7 cellular contexts compared by ENCODE assay signal in genomic region chr19:19892055-19892941, GRCh38. TPM values are rescaled to one million over a fixed set of nuclear protein-coding genes. Genes with fewer than 3 reads are reported as not detected.
DNase-seq lines count a peak whose midpoint lies in the region; ATAC-seq, FAIRE-seq and TF ChIP-seq lines count a peak whose summit lies in the region.
"Not testable (repeated sequence)": the region's sequence is repeated elsewhere in the genome, so short reads cannot be mapped to it uniquely, and the experiment has no call there.

No MANE protein-coding gene starts in this region.

- not testable (repeated sequence) for TF ChIP-seq EP300 in K562 (IDR thresholded peaks at IDR 0.05; ENCODE audit: low read length)

- not testable (repeated sequence) for H3K4me1 ChIP-seq in BLaER1 treated with 17β-estradiol and CSF1 and Interleukin-3, amounts not matched to agents 10 nM and 100 nM; Panc1 (ENCODE audit: control insufficient read depth, insufficient read depth, low read length); K562 (replicated peaks in 1 of 2; ENCODE audit: control insufficient read depth in 2 of 2, insufficient read depth in 2 of 2, low read length in 2 of 2); liver (ENCODE audit: control insufficient read depth in 4 of 4, insufficient read depth in 4 of 4, low read length in 3 of 4); smooth muscle cell (ENCODE audit: low read depth)

- peak overlapping the region; percentile 31 for H3K27ac Mint-ChIP-seq in glutamatergic neuron (ENCODE audit: unreplicated experiment)

- not testable (repeated sequence) for H3K4me1 Mint-ChIP-seq in glutamatergic neuron (ENCODE audit: low read depth, unreplicated experiment)

- not testable (repeated sequence) for TF ChIP-seq CTCF in Panc1 (IDR thresholded peaks at IDR 0.05); K562 (IDR thresholded peaks at IDR 0.05 in 2 of 3, conservative IDR thresholded peaks at IDR 0.05 in 1 of 3; ENCODE audit: insufficient read depth in 2 of 3, low read depth in 1 of 3, low read length in 3 of 3); glutamatergic neuron (IDR thresholded peaks at IDR 0.05; ENCODE audit: partially characterized antibody, unreplicated experiment); liver (IDR thresholded peaks at IDR 0.05; ENCODE audit: low read depth, low read length, missing input control); smooth muscle cell (IDR thresholded peaks at IDR 0.05; ENCODE audit: borderline replicate concordance, insufficient read depth, poor library complexity, severe bottlenecking)

- 69% methylated on average over 3 of the region's 3 CpGs for WGBS in K562 (ENCODE audit: insufficient coverage, low coverage, missing lambda C conversion rate)
- WGBS in liver, result 96% methylated on average over 3 of the region's 3 CpGs
- WGBS in smooth muscle cell (ENCODE audit: low lambda C conversion rate), result 97% methylated on average over 3 of the region's 3 CpGs

- peaks cover 80 to 100% (median 96%) of the 10 kb centered on the region in 11 experiments for H3K36me3 ChIP-seq in BLaER1 treated with 17β-estradiol and CSF1 and Interleukin-3, amounts not matched to agents 10 nM and 100 nM
- H3K36me3 ChIP-seq in Panc1 (ENCODE audit: control insufficient read depth, insufficient read depth, low read length), result not testable (repeated sequence)
- H3K36me3 ChIP-seq in K562 (ENCODE audit: control insufficient read depth, insufficient read depth, low read length) (peaks cover 11% of the 10 kb centered on the region; the same call in 1 of the 3 replicates), liver (ENCODE audit: control insufficient read depth in 4 of 4, insufficient read depth in 3 of 4, low read depth in 1 of 4, low read length in 3 of 4) (peaks cover 1 to 35% (median 29%) of the 10 kb centered on the region in 4 donors), smooth muscle cell (ENCODE audit: low read depth) (peaks cover 58% of the 10 kb centered on the region)

- H3K79me2 ChIP-seq in K562 (ENCODE audit: control insufficient read depth, insufficient read depth, low read length); smooth muscle cell (ENCODE audit: low read depth): not testable (repeated sequence)

- BruUV-seq in Panc1 (replicated peaks; lab: Mats Ljungman, UMichigan) (TSS peak; percentile 50), K562 (replicated peaks; lab: Mats Ljungman, UMichigan) (TSS peak; percentile 26)

- not testable (repeated sequence) for H2AFZ ChIP-seq in K562 (ENCODE audit: low read depth, low read length); smooth muscle cell (ENCODE audit: low read depth)

- POLR2A ChIA-PET in Panc1 (lab: Charles Lee), result not testable (repeated sequence)
- POLR2A ChIA-PET in K562 (lab: Yijun Ruan, JAX), result interaction anchor here (0.6 kb wide), 1 partner anchor 348 kb away, joined by 4 read pairs; no protein-coding TSS in a partner anchor

- H3K9me3 Mint-ChIP-seq in glutamatergic neuron (ENCODE audit: unreplicated experiment), result peaks cover 51% of the 10 kb centered on the region

- H3K4me3 ChIP-seq in BLaER1 treated with 17β-estradiol and CSF1 and Interleukin-3, amounts not matched to agents 10 nM and 100 nM, result peak overlapping the region; percentile 25 to 56 (median 42); a peak in 19 of 20 replicates
- not testable (repeated sequence) for H3K4me3 ChIP-seq in Panc1 (ENCODE audit: low read depth in 2 of 2, low read length in 2 of 2); K562
- H3K4me3 ChIP-seq in liver (ENCODE audit: low read depth in 1 of 3, low read length in 3 of 3) (peak overlapping the region in 2 of 3 donors; percentile 41 to 50), smooth muscle cell (peak overlapping the region; percentile 12)

- TF ChIP-seq RAD21 in K562 (CRISPR knock-in tag; conservative IDR thresholded peaks at IDR 0.05 in 1 of 2, IDR thresholded peaks at IDR 0.05 in 1 of 2); liver (IDR thresholded peaks at IDR 0.05): not testable (repeated sequence)

- H3K36me3 Mint-ChIP-seq in glutamatergic neuron (ENCODE audit: unreplicated experiment), result peaks cover 67% of the 10 kb centered on the region

- H3K9ac ChIP-seq in BLaER1 treated with 17β-estradiol and CSF1 and Interleukin-3, amounts not matched to agents 10 nM and 100 nM; K562 (ENCODE audit: insufficient read depth in 1 of 2, low read depth in 2 of 2, low read length in 2 of 2); liver (ENCODE audit: low read depth in 1 of 2, low read length in 2 of 2); smooth muscle cell (ENCODE audit: low read depth): not testable (repeated sequence)

- H4K20me1 ChIP-seq in BLaER1 treated with 17β-estradiol and CSF1 and Interleukin-3, amounts not matched to agents 10 nM and 100 nM; K562 (replicated peaks; ENCODE audit: control insufficient read depth, insufficient read depth, low read length); smooth muscle cell (ENCODE audit: low read depth): not testable (repeated sequence)

- not testable (repeated sequence) for H3K27ac ChIP-seq in BLaER1 treated with 17β-estradiol and CSF1 and Interleukin-3, amounts not matched to agents 10 nM and 100 nM; Panc1 (ENCODE audit: low read length); K562 (ENCODE audit: extremely low read depth, low read depth, low read length); liver (ENCODE audit: low read depth in 1 of 2, low read length in 2 of 2); smooth muscle cell (ENCODE audit: low read depth)

- H3K4me2 ChIP-seq in BLaER1 treated with 17β-estradiol and CSF1 and Interleukin-3, amounts not matched to agents 10 nM and 100 nM; K562 (ENCODE audit: insufficient read depth, low read length); smooth muscle cell: not testable (repeated sequence)

- in situ Hi-C loops in Panc1 (cut with HindIII; ENCODE audit: low pct_unique_long_range_greater_than_20kb, low sequenced_read_pairs); K562 (cut with MboI): not testable (repeated sequence)

- TF ChIP-seq POLR2A in K562 (conservative IDR thresholded peaks at IDR 0.05), result not testable (repeated sequence)

- intact Hi-C loops in Panc1 (cut with micrococcal nuclease; ENCODE audit: unreplicated experiment); K562 (cut with micrococcal nuclease): not testable (repeated sequence)

- H3K9me3 ChIP-seq in BLaER1 treated with 17β-estradiol and CSF1 and Interleukin-3, amounts not matched to agents 10 nM and 100 nM (replicated peaks in 1 of 11), result peaks cover 100% of the 10 kb centered on the region in 11 experiments
- H3K9me3 ChIP-seq in Panc1 (ENCODE audit: control insufficient read depth, insufficient read depth, low read depth, low read length), result peaks cover 37% of the 10 kb centered on the region
- H3K9me3 ChIP-seq in K562 (replicated peaks; ENCODE audit: control insufficient read depth, insufficient read depth, low read depth, low read length), result peaks cover 20% of the 10 kb centered on the region
- peaks cover 33 to 87% (median 34%) of the 10 kb centered on the region in 4 donors for H3K9me3 ChIP-seq in liver (ENCODE audit: control insufficient read depth in 4 of 4, low read length in 3 of 4)
- peaks cover 78% of the 10 kb centered on the region for H3K9me3 ChIP-seq in smooth muscle cell (replicated peaks; ENCODE audit: low read depth)

- peak; percentile 23 for DNase-seq in MV-4-11 (lab: John Stamatoyannopoulos, UW)
- DNase-seq in Panc1 (ENCODE audit: low read depth, low spot score); K562 (ENCODE audit: extremely low read depth in 1 of 4, low spot score in 3 of 4); glutamatergic neuron; smooth muscle cell (lab: John Stamatoyannopoulos, UW; ENCODE audit: unreplicated experiment): not testable (repeated sequence)

- H3F3A ChIP-seq in smooth muscle cell (ENCODE audit: low read depth), result not testable (repeated sequence)

- peaks cover 14% of the 10 kb centered on the region for H3K27me3 Mint-ChIP-seq in glutamatergic neuron (ENCODE audit: unreplicated experiment)

- ATAC-seq in Panc1, K562: not testable (repeated sequence)

- not testable (repeated sequence) for FAIRE-seq in K562 (lab: Jason Lieb, UNC)

- not testable (repeated sequence) for H3K4me3 Mint-ChIP-seq in glutamatergic neuron (ENCODE audit: unreplicated experiment)

- CTCF ChIA-PET in Panc1 (lab: Charles Lee); K562 (lab: Yijun Ruan, JAX; ENCODE audit: low intra/inter-chr PET ratio): not testable (repeated sequence)

- not testable (repeated sequence) for H3K27me3 ChIP-seq in BLaER1 treated with 17β-estradiol and CSF1 and Interleukin-3, amounts not matched to agents 10 nM and 100 nM; Panc1 (ENCODE audit: control insufficient read depth, insufficient read depth, low read length); K562 (ENCODE audit: control insufficient read depth in 2 of 2, insufficient read depth in 2 of 2, low read length in 2 of 2); liver (ENCODE audit: control insufficient read depth in 4 of 4, insufficient read depth in 4 of 4, low read length in 3 of 4); smooth muscle cell (ENCODE audit: low read depth)

- H3K9me1 ChIP-seq in K562 (ENCODE audit: control insufficient read depth, insufficient read depth, low read length), result not testable (repeated sequence)

RNA-seq across cellular contexts. Expression of gene ZNF93, which starts 8.4 kb away (rescaled TPM):
- total RNA-seq in Panc1 (2021; ENCODE audit: unreplicated experiment), result 8.9 TPM
- 4.3 TPM for polyA plus RNA-seq in Panc1 (2012; ENCODE audit: insufficient read length)
- 16.7 and 33.6 TPM in 2 replicates for total RNA-seq in K562 (2011; cell fraction: chromatin; rRNA removed; ENCODE audit: low replicate concordance)
- 15.0 and 22.9 TPM in 2 replicates for total RNA-seq in K562 (2011; cell fraction: nucleolus; rRNA removed)
- total RNA-seq in K562 (2011; cell fraction: nucleoplasm; rRNA removed), result 27.9 and 42.9 TPM in 2 replicates
- 11.1 and 11.4 TPM in 2 replicates for total RNA-seq in K562 (2014; rRNA removed)
- 23.4 and 24.0 TPM in 2 replicates for total RNA-seq in K562 (2014; rRNA removed; fragmentation: Illumina TruSeq; extraction: Trizol)
- 23.9 and 24.0 TPM in 2 replicates for total RNA-seq in K562 (2015; rRNA removed; fragmentation: Illumina TruSeq; extraction: Trizol)
- total RNA-seq in K562 (2021), result 11.6 and 14.1 TPM in 2 replicates
- 7.3 and 12.0 TPM in 2 replicates for polyA plus RNA-seq in K562 (2011; rRNA removed)
- polyA plus RNA-seq in K562 (2011; cell fraction: cytosol; rRNA removed), result 6.1 and 6.6 TPM in 2 replicates
- polyA plus RNA-seq in K562 (2011; cell fraction: nucleus; rRNA removed), result 4.2 and 6.2 TPM in 2 replicates
- polyA plus RNA-seq in K562 (2012), result 11.8 and 36.1 TPM in 2 replicates
- polyA plus RNA-seq in K562 (2014; fragmentation: Illumina TruSeq; extraction: Trizol), result 19.9 and 26.3 TPM in 2 replicates
- polyA plus RNA-seq in K562 (2014; fragmentation: Nextera tagmentation; extraction: Ambion mirVana), result 10 to 100 TPM; 17.1 to 26.3 TPM
- 13.5 and 16.7 TPM in 2 replicates for polyA plus RNA-seq in K562 (2014; rRNA removed)
- 15.3 and 18.9 TPM in 2 replicates for polyA minus RNA-seq in K562 (2011; rRNA and poly(A)+ RNA removed)
- 4.0 and 7.7 TPM in 2 replicates for polyA minus RNA-seq in K562 (2011; cell fraction: cytosol; rRNA and poly(A)+ RNA removed)
- 7.4 and 9.8 TPM in 2 replicates for polyA minus RNA-seq in K562 (2011; cell fraction: nucleus; rRNA and poly(A)+ RNA removed)
- total RNA-seq in glutamatergic neuron (ENCODE audit: unreplicated experiment), result 50.1 TPM
- total RNA-seq in liver, result 1 to 10 TPM in 1 of 2 donors, under 1 TPM in 1; 0.67 to 3.2 TPM
- under 1 TPM; 0.24 to 0.61 TPM for polyA plus RNA-seq in liver
- 36.7 and 41.6 TPM in 2 replicates for total RNA-seq in smooth muscle cell
- 18.3 and 23.0 TPM in 2 replicates for polyA plus RNA-seq in smooth muscle cell

RNA-seq across cellular contexts. Expression of gene ZNF253, which starts 26.6 kb away (rescaled TPM):
- 8.9 TPM for total RNA-seq in Panc1 (2021; ENCODE audit: unreplicated experiment)
- polyA plus RNA-seq in Panc1 (2012; ENCODE audit: insufficient read length), result 6.2 TPM
- 5.3 and 19.8 TPM in 2 replicates for total RNA-seq in K562 (2011; cell fraction: chromatin; rRNA removed; ENCODE audit: low replicate concordance)
- total RNA-seq in K562 (2011; cell fraction: nucleolus; rRNA removed), result 3.0 and 10.9 TPM in 2 replicates
- 4.8 and 7.4 TPM in 2 replicates for total RNA-seq in K562 (2011; cell fraction: nucleoplasm; rRNA removed)
- total RNA-seq in K562 (2014; rRNA removed), result 5.6 and 6.0 TPM in 2 replicates
- 12.6 and 13.0 TPM in 2 replicates for total RNA-seq in K562 (2014; rRNA removed; fragmentation: Illumina TruSeq; extraction: Trizol)
- 11.3 and 14.3 TPM in 2 replicates for total RNA-seq in K562 (2015; rRNA removed; fragmentation: Illumina TruSeq; extraction: Trizol)
- 7.5 and 8.0 TPM in 2 replicates for total RNA-seq in K562 (2021)
- 7.2 and 8.1 TPM in 2 replicates for polyA plus RNA-seq in K562 (2011; rRNA removed)
- polyA plus RNA-seq in K562 (2011; cell fraction: cytosol; rRNA removed), result 1.8 and 3.4 TPM in 2 replicates
- 4.9 and 5.2 TPM in 2 replicates for polyA plus RNA-seq in K562 (2011; cell fraction: nucleus; rRNA removed)
- polyA plus RNA-seq in K562 (2012), result 4.7 and 8.2 TPM in 2 replicates
- 11.7 and 14.4 TPM in 2 replicates for polyA plus RNA-seq in K562 (2014; fragmentation: Illumina TruSeq; extraction: Trizol)
- 1 to 10 TPM; 4.0 to 6.9 TPM for polyA plus RNA-seq in K562 (2014; fragmentation: Nextera tagmentation; extraction: Ambion mirVana)
- 7.4 TPM in 2 replicates for polyA plus RNA-seq in K562 (2014; rRNA removed)
- polyA minus RNA-seq in K562 (2011; rRNA and poly(A)+ RNA removed), result 9.2 and 12.2 TPM in 2 replicates
- polyA minus RNA-seq in K562 (2011; cell fraction: cytosol; rRNA and poly(A)+ RNA removed), result 2.3 and 3.2 TPM in 2 replicates
- polyA minus RNA-seq in K562 (2011; cell fraction: nucleus; rRNA and poly(A)+ RNA removed), result 4.7 and 9.4 TPM in 2 replicates
- 56.0 TPM for total RNA-seq in glutamatergic neuron (ENCODE audit: unreplicated experiment)
- total RNA-seq in liver, result 1 to 10 TPM; 3.3 to 3.7 TPM
- polyA plus RNA-seq in liver, result 1 to 10 TPM; 1.7 to 2.4 TPM
- total RNA-seq in smooth muscle cell, result 11.7 and 17.1 TPM in 2 replicates
- 3.2 and 7.9 TPM in 2 replicates for polyA plus RNA-seq in smooth muscle cell
